Comparison of ENCODE assay signal across 11 cellular contexts in the genomic region with DNA sequence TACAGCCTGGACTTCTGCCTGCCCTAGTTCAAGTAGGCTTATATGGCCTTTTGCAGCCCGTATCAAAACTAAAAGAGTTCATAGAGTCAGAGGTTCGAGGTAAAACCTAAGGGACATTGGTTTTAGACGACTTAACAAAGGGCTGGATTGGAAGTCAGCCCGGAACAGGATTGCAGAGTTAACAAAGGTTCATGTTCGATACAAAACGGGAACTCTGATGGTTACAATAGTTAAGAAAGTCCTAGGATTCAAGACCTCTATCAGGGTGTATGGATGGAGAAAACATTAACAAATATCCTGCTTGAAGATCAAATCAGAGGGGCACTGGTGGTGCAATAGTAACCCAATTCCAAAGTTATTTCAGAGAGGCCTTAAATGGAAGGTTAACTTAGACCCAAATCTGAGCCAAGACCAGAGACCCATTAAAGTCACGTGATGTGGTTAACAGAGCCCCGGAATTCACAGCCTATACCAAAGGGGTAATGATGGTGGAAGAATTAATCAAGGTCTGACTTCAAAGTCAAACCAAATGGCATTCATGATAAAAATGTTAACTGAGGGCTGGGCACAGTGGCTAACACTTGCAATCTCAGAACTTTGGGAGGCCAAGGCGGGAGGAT. TPM values are rescaled to one million over a fixed set of nuclear protein-coding genes. Genes with fewer than 3 reads are reported as not detected.
DNase-seq lines count a peak whose midpoint lies in the region; ATAC-seq and TF ChIP-seq lines count a peak whose summit lies in the region.
"Had no signal": no experiment of that assay in that cellular context is flagged by ENCODE, and none has a peak within 500 bp of the region (broad histone marks: within the 10 kb centered on the region; RNA-seq: fewer than 3 reads in every experiment).

No MANE protein-coding gene starts in this region.

- H3K27ac ChIP-seq in brain microvascular endothelial cell (no peak overlapping the region), mesodermal cell (ENCODE audit: low read depth, low read length, severe bottlenecking) (no peak overlapping the region)
- H3K27ac ChIP-seq: C4-2B had no signal

- in situ Hi-C loops in brain microvascular endothelial cell (cut with HindIII; ENCODE audit: low pct_ligation_motif_present, low sequenced_read_pairs), result no loop called here

- no peaks in the 10 kb centered on the region for H3K36me3 ChIP-seq in brain microvascular endothelial cell (replicated peaks)
- H3K36me3 ChIP-seq in mesodermal cell (ENCODE audit: control insufficient read depth, insufficient read depth, low read length), result no peaks in the 10 kb centered on the region

- H3K27me3 Mint-ChIP-seq in activated naive CD4-positive, alpha-beta T cell treated with anti-CD3 and anti-CD28 coated beads, Interleukin-2, amount 50 U/mL, for 24 hours, result no peaks in the 10 kb centered on the region
- no peaks in the 10 kb centered on the region for H3K27me3 Mint-ChIP-seq in type B pancreatic cell

- DNase-seq in activated naive CD4-positive, alpha-beta T cell (lab: John Stamatoyannopoulos, UW), result no peak
- DNase-seq in brain microvascular endothelial cell (no peak), type B pancreatic cell (ENCODE audit: extremely low spot score, unreplicated experiment) (no peak), NCI-H187 treated with DMSO at 0.1 percent for 48 hours (lab: John Stamatoyannopoulos, UW) (no peak)

- H3K9me3 ChIP-seq in mesodermal cell (ENCODE audit: control insufficient read depth, low read length), result no peaks in the 10 kb centered on the region

- no peaks in the 10 kb centered on the region for H3K27me3 ChIP-seq in brain microvascular endothelial cell (replicated peaks)

- H3K9me3 Mint-ChIP-seq in activated naive CD4-positive, alpha-beta T cell treated with anti-CD3 and anti-CD28 coated beads, Interleukin-2, amount 50 U/mL, for 24 hours, result no peaks in the 10 kb centered on the region
- peaks cover 10% of the 10 kb centered on the region for H3K9me3 Mint-ChIP-seq in type B pancreatic cell

- H3K4me3 ChIP-seq in brain microvascular endothelial cell (ENCODE audit: low read depth, low read length) (peak overlapping the region; percentile 67), mesodermal cell (ENCODE audit: extremely low read depth, insufficient read depth, low read length, poor library complexity, severe bottlenecking) (peak overlapping the region; percentile 47)

- peak overlapping the region; percentile 90 for H3K4me3 Mint-ChIP-seq in activated naive CD4-positive, alpha-beta T cell treated with anti-CD3 and anti-CD28 coated beads, Interleukin-2, amount 50 U/mL, for 24 hours
- H3K4me3 Mint-ChIP-seq in type B pancreatic cell, result peak overlapping the region; percentile 96

- TF ChIP-seq CTCF in brain microvascular endothelial cell (IDR thresholded peaks at IDR 0.05; ENCODE audit: low read depth, low read length, missing control alignments), result no peak
- no peak for TF ChIP-seq CTCF in type B pancreatic cell (conservative IDR thresholded peaks at IDR 0.05)

- H3K36me3 Mint-ChIP-seq in activated naive CD4-positive, alpha-beta T cell treated with anti-CD3 and anti-CD28 coated beads, Interleukin-2, amount 50 U/mL, for 24 hours, result no peaks in the 10 kb centered on the region
- H3K36me3 Mint-ChIP-seq in type B pancreatic cell, result peaks cover 7% of the 10 kb centered on the region

- peaks cover 15% of the 10 kb centered on the region for H3K4me1 Mint-ChIP-seq in activated naive CD4-positive, alpha-beta T cell treated with anti-CD3 and anti-CD28 coated beads, Interleukin-2, amount 50 U/mL, for 24 hours
- H3K4me1 Mint-ChIP-seq in type B pancreatic cell (ENCODE audit: unreplicated experiment), result peaks cover 13% of the 10 kb centered on the region

- no peaks in the 10 kb centered on the region for H3K4me1 ChIP-seq in mesodermal cell (ENCODE audit: control insufficient read depth, insufficient read depth, low read length, poor library complexity, severe bottlenecking)

- WGBS in mesodermal cell (ENCODE audit: insufficient coverage in 2 of 2), 2 experiments, result 70 to 77% methylated on average over 6 to 7 of the region's 9 CpGs

- ATAC-seq in GM21423 (IDR thresholded peaks at IDR 0.05; ENCODE audit: unreplicated experiment) (no peak), GM21619 (IDR thresholded peaks at IDR 0.05; ENCODE audit: unreplicated experiment) (no peak)

- peak overlapping the region; percentile 92 for H3K27ac Mint-ChIP-seq in activated naive CD4-positive, alpha-beta T cell treated with anti-CD3 and anti-CD28 coated beads, Interleukin-2, amount 50 U/mL, for 24 hours
- H3K27ac Mint-ChIP-seq in type B pancreatic cell, result peak overlapping the region; percentile 93

RNA-seq across cellular contexts. Expression of a gene that starts 0.7 kb away (rescaled TPM):
- 1.7 TPM for polyA plus RNA-seq in mesodermal cell (2013, experiment 1 of 2)
- polyA plus RNA-seq in mesodermal cell (2013, experiment 2 of 2), result 2.4 TPM
- total RNA-seq in type B pancreatic cell (ENCODE audit: low replicate concordance), result 3.6 and 4.4 TPM in 2 replicates

RNA-seq across cellular contexts. Expression of a gene that starts 58.3 kb away (rescaled TPM):
- polyA plus RNA-seq in mesodermal cell (2013, experiment 1 of 2), result not detected
- polyA plus RNA-seq in mesodermal cell (2013, experiment 2 of 2), result not detected
- not detected in 2 replicates for total RNA-seq in type B pancreatic cell (ENCODE audit: low replicate concordance)
- total RNA-seq: bronchial epithelial cell, renal cortical epithelial cell had no signal
